Comparison of ENCODE assay signal across 8 cellular contexts in genomic region chr19:39824143-39825092, GRCh38. TPM values are rescaled to one million over a fixed set of nuclear protein-coding genes. Genes with fewer than 3 reads are reported as not detected.
DNase-seq lines count a peak whose midpoint lies in the region; ATAC-seq lines count a peak whose summit lies in the region.

No MANE protein-coding gene starts in this region.

- peak overlapping the region; percentile 42 for H3K4me3 ChIP-seq in Jurkat, Clone E6-1 (ENCODE audit: low read length)

- ATAC-seq in GM21515 (IDR thresholded peaks at IDR 0.05; ENCODE audit: unreplicated experiment), result peak; percentile 82

- DNase-seq in D341Med (ENCODE audit: low spot score) (peak; percentile 80), SHP77 (lab: John Stamatoyannopoulos, UW) (peak; percentile 100), glomerular visceral epithelial cell (ENCODE audit: extremely low spot score) (peak; percentile 78), nucleus accumbens (lab: John Stamatoyannopoulos, UW) (peak; percentile 44 to 98 (median 91)), superior temporal gyrus (ENCODE audit: extremely low spot score) (peak; percentile 98)
- DNase-seq in Jurkat, Clone E6-1 (ENCODE audit: low read depth, low spot score), result peak; percentile 72
- DNase-seq in activated naive CD4-positive, alpha-beta T cell treated with Interleukin-2 at 50 U/mL for 16 hours, result peak; percentile 89

RNA-seq across cellular contexts. Expression of gene DYRK1B, which starts 9.5 kb away (rescaled TPM):
- polyA plus RNA-seq in Jurkat, Clone E6-1 (2012; ENCODE audit: insufficient read depth, insufficient read length), result 9.7 TPM

RNA-seq across cellular contexts. Expression of gene FBL, which starts 21.8 kb away (rescaled TPM):
- polyA plus RNA-seq in Jurkat, Clone E6-1 (2012; ENCODE audit: insufficient read depth, insufficient read length), result 739 TPM

RNA-seq across cellular contexts. Expression of gene LEUTX, which starts 45.8 kb away (rescaled TPM):
- not detected for polyA plus RNA-seq in Jurkat, Clone E6-1 (2012; ENCODE audit: insufficient read depth, insufficient read length)

Comparison
In these comparisons a context has a peak if more than half of its experiments do, and no peak if none do; other contexts are left out.
1. Peak in every context shown above with its lines: DNase-seq, ATAC-seq and H3K4me3 ChIP-seq.